ENCODE assay signal across 30 cellular contexts in genomic region chr4:159224412-159224811, GRCh38.
"Had no signal": no experiment of that assay in that cellular context is flagged by ENCODE, and none has a peak within 500 bp of the region (broad histone marks: within the 10 kb centered on the region; RNA-seq: fewer than 3 reads in every experiment).

No MANE protein-coding gene starts in this region.

- H3K36me3 Mint-ChIP-seq: activated CD4-positive, alpha-beta memory T cell treated with anti-CD3 and anti-CD28 coated beads for 36 hours had no signal

- H3K9me3 Mint-ChIP-seq: activated CD4-positive, alpha-beta memory T cell treated with anti-CD3 and anti-CD28 coated beads for 36 hours; activated CD4-positive, alpha-beta T cell treated with anti-CD3 and anti-CD28 coated beads, Interleukin-2, amount 10 ng/mL, durations not matched to agents 24 days and 14 days; activated naive CD4-positive, alpha-beta T cell treated with anti-CD3 and anti-CD28 coated beads for 36 hours; activated T-cell treated with anti-CD3 and anti-CD28 coated beads, Interleukin-2, amount 50 U/mL, for 4 hours; T-helper 1 cell treated with Interleukin-12 subunit alpha and Interleukin-12 subunit beta and Interleukin-4 antibody, amounts not matched to agents 30 μg/mL and 1 μg/mL, for 36 hours had no signal

- H3K27me3 ChIP-seq: brain microvascular endothelial cell, cardiac muscle cell, MG63 had no signal

- H3K4me3 Mint-ChIP-seq: activated CD4-positive, alpha-beta memory T cell treated with anti-CD3 and anti-CD28 coated beads for 36 hours; activated CD4-positive, alpha-beta T cell treated with anti-CD3 and anti-CD28 coated beads, Interleukin-2, amount 10 ng/mL, durations not matched to agents 24 days and 14 days; activated naive CD4-positive, alpha-beta T cell treated with anti-CD3 and anti-CD28 coated beads for 36 hours; activated naive CD8-positive, alpha-beta T cell; activated T-cell treated with anti-CD3 and anti-CD28 coated beads, Interleukin-2, amount 50 U/mL, for 4 hours; T-helper 1 cell treated with Interleukin-12 subunit alpha and Interleukin-12 subunit beta and Interleukin-4 antibody, amounts not matched to agents 30 μg/mL and 1 μg/mL, for 36 hours had no signal

- H3K9me2 ChIP-seq: SK-N-SH had no signal

- DNase-seq: activated CD4-positive, alpha-beta memory T cell treated with anti-CD3 and anti-CD28 coated beads for 36 hours; activated CD4-positive, alpha-beta T cell treated with anti-CD3 and anti-CD28 coated beads, Interleukin-2, amount 10 ng/mL, durations not matched to agents 24 days and 14 days; activated CD4-positive, CD25-positive, alpha-beta regulatory T cell treated with anti-CD3 and anti-CD28 coated beads, Interleukin-2, amount 50 U/mL, for 72 hours; activated CD8-positive, alpha-beta memory T cell treated with anti-CD3 and anti-CD28 coated beads for 24 hours; activated effector memory CD4-positive, alpha-beta T cell treated with anti-CD3 and anti-CD28 coated beads, Interleukin-2, amount 50 U/mL, for 16 hours; activated naive CD4-positive, alpha-beta T cell treated with anti-CD3 and anti-CD28 coated beads for 36 hours; activated T-cell treated with anti-CD3 and anti-CD28 coated beads, Interleukin-2, amount 50 U/mL, for 4 hours; amygdala; brain microvascular endothelial cell; MG63; MV-4-11; NCI-H1092 treated with DMSO at 0.1 percent for 48 hours; NCI-H1417 treated with DMSO at 0.1 percent for 48 hours; NCI-H1694; NCI-H2029 treated with DMSO at 0.1 percent for 48 hours; NCI-H345; NCI-H510A; NCI-H69; NK-92 treated with Interleukin-12 subunit alpha and Interleukin-12 subunit beta, amount 100 ng/mL, for 24 hours; OCI-M1; RPMI8226; SK-N-SH; SW 1271 had no signal

- H3K4me3 ChIP-seq: cardiac muscle cell, MG63 had no signal

- H3K36me3 ChIP-seq: brain microvascular endothelial cell, cardiac muscle cell, MG63 had no signal

- H3K27me3 Mint-ChIP-seq: activated CD4-positive, alpha-beta memory T cell treated with anti-CD3 and anti-CD28 coated beads for 36 hours; activated CD4-positive, alpha-beta T cell treated with anti-CD3 and anti-CD28 coated beads, Interleukin-2, amount 10 ng/mL, durations not matched to agents 24 days and 14 days; activated naive CD8-positive, alpha-beta T cell had no signal

- H3K27ac ChIP-seq: brain microvascular endothelial cell, cardiac muscle cell, KMS-11 had no signal

- H3K4me2 ChIP-seq: KMS-11, SK-N-SH had no signal

- FAIRE-seq: astrocyte had no signal

- H3K27ac Mint-ChIP-seq: activated CD4-positive, alpha-beta memory T cell treated with anti-CD3 and anti-CD28 coated beads for 36 hours; activated CD4-positive, alpha-beta T cell treated with anti-CD3 and anti-CD28 coated beads, Interleukin-2, amount 10 ng/mL, durations not matched to agents 24 days and 14 days; activated naive CD4-positive, alpha-beta T cell treated with anti-CD3 and anti-CD28 coated beads for 36 hours; activated naive CD8-positive, alpha-beta T cell; T-helper 1 cell treated with Interleukin-12 subunit alpha and Interleukin-12 subunit beta and Interleukin-4 antibody, amounts not matched to agents 30 μg/mL and 1 μg/mL, for 36 hours had no signal

- H3K9ac ChIP-seq: KMS-11, SK-N-SH had no signal

- H3K9me3 ChIP-seq: MG63, SK-N-SH had no signal

- ATAC-seq: activated T-cell treated with anti-CD3 and anti-CD28 coated beads, Interleukin-2, amount 50 U/mL, for 4 hours; Panc1; Right ventricle myocardium inferior had no signal
